ENCODE assay signal across 12 cellular contexts in genomic region chr7:127897704-127898454, GRCh38.
DNase-seq lines count a peak whose midpoint lies in the region; ATAC-seq, FAIRE-seq and TF ChIP-seq lines count a peak whose summit lies in the region.
"Had no signal": no experiment of that assay in that cellular context is flagged by ENCODE, and none has a peak within 500 bp of the region (broad histone marks: within the 10 kb centered on the region; RNA-seq: fewer than 3 reads in every experiment).

No MANE protein-coding gene starts in this region.

- H3K4me2 ChIP-seq in K562 (ENCODE audit: insufficient read depth, low read length): no peak overlapping the region

- TF ChIP-seq POLR2A in K562 (conservative IDR thresholded peaks at IDR 0.05): no peak

- in situ Hi-C loops in K562 (cut with MboI): no loop called here
- in situ Hi-C loops in GM13977 (cut with MboI; ENCODE audit: low pct_unique_long_range_greater_than_20kb, low sequenced_read_pairs, unreplicated experiment): no loop called here

- peaks cover 87% of the 10 kb centered on the region for H3K79me2 ChIP-seq in K562 (ENCODE audit: control insufficient read depth, insufficient read depth, low read length)

- FAIRE-seq in K562 (lab: Jason Lieb, UNC): no peak
- FAIRE-seq: TTC549 had no signal

- no peak overlapping the region for H3K4me3 ChIP-seq in K562
- H3K4me3 ChIP-seq: esophagus squamous epithelium had no signal

- peaks cover 30 to 68% of the 10 kb centered on the region in 2 experiments for H3K4me1 ChIP-seq in K562 (replicated peaks in 1 of 2; ENCODE audit: control insufficient read depth in 2 of 2, insufficient read depth in 2 of 2, low read length in 2 of 2)

- no TSS peak for BruUV-seq in K562 (replicated peaks; lab: Mats Ljungman, UMichigan)

- TF ChIP-seq EP300 in K562 (IDR thresholded peaks at IDR 0.05; ENCODE audit: low read length): no peak

- TF ChIP-seq RAD21 in K562 (CRISPR knock-in tag; conservative IDR thresholded peaks at IDR 0.05 in 1 of 2, IDR thresholded peaks at IDR 0.05 in 1 of 2): no peak

- no peak for DNase-seq in K562 (ENCODE audit: extremely low read depth in 1 of 4, low spot score in 3 of 4)
- peak; percentile 56 for DNase-seq in stimulated activated CD4-positive, alpha-beta T cell treated with anti-CD3 and anti-CD28 coated beads, Interleukin-15, amount 100 ng/mL, for 24 hours
- DNase-seq in activated effector memory CD4-positive, alpha-beta T cell treated with Interleukin-2 at 50 U/mL for 16 hours: no peak
- no peak for DNase-seq in GM13977 (ENCODE audit: low spot score)
- DNase-seq: esophagus squamous epithelium, NCI-H1048, NCI-H524, Right ventricle myocardium superior had no signal

- peaks cover 15% of the 10 kb centered on the region for H3K9me1 ChIP-seq in K562 (ENCODE audit: control insufficient read depth, insufficient read depth, low read length)

- H3K27ac ChIP-seq in K562 (ENCODE audit: extremely low read depth, low read depth, low read length): no peak overlapping the region
- H3K27ac ChIP-seq: esophagus squamous epithelium had no signal

- H3K9ac ChIP-seq in K562 (ENCODE audit: insufficient read depth in 1 of 2, low read depth in 2 of 2, low read length in 2 of 2): no peak overlapping the region

- no peak overlapping the region for H2AFZ ChIP-seq in K562 (ENCODE audit: low read depth, low read length)

- 76% methylated on average over 4 of the region's 4 CpGs for WGBS in K562 (ENCODE audit: insufficient coverage, low coverage, missing lambda C conversion rate)

- peaks cover 61% of the 10 kb centered on the region for H3K36me3 ChIP-seq in K562 (ENCODE audit: control insufficient read depth, insufficient read depth, low read length)

- H3K9me3 ChIP-seq in K562 (replicated peaks; ENCODE audit: control insufficient read depth, insufficient read depth, low read depth, low read length): no peaks in the 10 kb centered on the region
- H3K9me3 ChIP-seq: esophagus squamous epithelium had no signal

- CTCF ChIA-PET in K562 (lab: Yijun Ruan, JAX; ENCODE audit: low intra/inter-chr PET ratio): no interaction called here

- ATAC-seq in GM18519 (IDR thresholded peaks at IDR 0.05; ENCODE audit: low FRiP score, unreplicated experiment) (peak; percentile 33), HG02885 (IDR thresholded peaks at IDR 0.05; ENCODE audit: poor library complexity, unreplicated experiment) (peak; percentile 30), K562 (no peak), GM21576 (IDR thresholded peaks at IDR 0.05; ENCODE audit: unreplicated experiment) (no peak)

- intact Hi-C loops in K562 (cut with micrococcal nuclease): no loop called here

- POLR2A ChIA-PET in K562 (lab: Yijun Ruan, JAX): interaction anchor here (0.6 to 2.4 kb wide), 5 partner anchors 9 to 59 kb away, joined by 3 to 10 read pairs (median 3); no protein-coding TSS in a partner anchor

- H4K20me1 ChIP-seq in K562 (replicated peaks; ENCODE audit: control insufficient read depth, insufficient read depth, low read length): peaks cover 36% of the 10 kb centered on the region

- TF ChIP-seq CTCF in K562 (IDR thresholded peaks at IDR 0.05 in 2 of 3, conservative IDR thresholded peaks at IDR 0.05 in 1 of 3; ENCODE audit: insufficient read depth in 2 of 3, low read depth in 1 of 3, low read length in 3 of 3) (no peak), GM13977 (IDR thresholded peaks at IDR 0.05; ENCODE audit: extremely low read depth, insufficient read depth, missing control alignments) (no peak)

- no peaks in the 10 kb centered on the region for H3K27me3 ChIP-seq in K562 (ENCODE audit: control insufficient read depth in 2 of 2, insufficient read depth in 2 of 2, low read length in 2 of 2)
- H3K27me3 ChIP-seq: esophagus squamous epithelium had no signal

TF ChIP-seq in K562, 482 proteins besides CTCF, POLR2A, EP300 and RAD21:
- TF ChIP-seq EGR1 (conservative IDR thresholded peaks at IDR 0.05) (peak; percentile 65), NR4A1 (CRISPR knock-in tag; IDR thresholded peaks at IDR 0.05) (no peak), NR4A1 (tag; IDR thresholded peaks at IDR 0.05) (no peak)

Comparison
In these comparisons a context has a peak if more than half of its experiments do, and no peak if none do; other contexts are left out.
1. ATAC-seq: peak in GM18519 (single experiment) and HG02885 (single experiment); none in K562 (single experiment) and GM21576 (single experiment).